Comparison of ENCODE assay signal across 7 cellular contexts in the genomic region with DNA sequence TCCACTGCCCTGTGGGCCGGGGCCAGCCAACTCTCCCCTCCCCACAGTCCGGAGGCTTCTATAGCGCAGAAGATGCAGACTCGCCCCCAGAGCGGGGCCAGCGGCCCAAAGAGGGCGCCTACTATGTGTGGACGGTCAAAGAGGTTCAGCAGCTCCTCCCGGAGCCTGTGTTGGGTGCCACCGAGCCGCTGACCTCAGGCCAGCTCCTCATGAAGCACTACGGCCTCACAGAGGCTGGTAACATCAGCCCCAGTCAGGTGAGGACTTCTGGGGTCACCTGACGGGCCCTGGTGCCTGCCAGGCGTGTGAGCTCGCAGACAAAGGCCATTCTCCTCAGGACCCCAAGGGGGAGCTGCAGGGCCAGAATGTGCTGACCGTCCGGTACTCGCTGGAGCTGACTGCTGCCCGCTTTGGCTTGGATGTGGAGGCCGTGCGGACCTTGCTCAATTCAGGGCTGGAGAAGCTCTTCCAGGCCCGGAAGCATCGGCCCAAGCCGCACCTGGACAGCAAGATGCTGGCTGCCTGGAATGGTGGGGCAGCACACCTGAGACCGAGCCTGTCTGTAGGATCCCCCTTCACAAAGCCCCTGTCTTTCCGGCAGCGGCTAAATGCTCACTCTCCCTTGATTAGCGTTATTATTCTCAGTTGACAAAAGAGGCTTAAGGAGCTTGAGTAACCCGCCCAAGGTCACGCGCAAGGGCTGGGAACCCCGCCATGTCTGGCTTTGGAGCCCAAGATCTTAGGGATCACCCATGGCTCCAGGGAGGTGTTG.
DNase-seq lines count a peak whose midpoint lies in the region; TF ChIP-seq lines count a peak whose summit lies in the region.

No MANE protein-coding gene starts in this region.

- TF ChIP-seq CTCF in GM10248 (IDR thresholded peaks at IDR 0.05; ENCODE audit: control extremely low read depth, extremely low read depth, low read depth, missing control alignments) = peak; percentile 35

- DNase-seq in GM10248 (ENCODE audit: extremely low spot score) = no peak
- peak; percentile 67 to 73 for DNase-seq in NCI-H2081 (lab: John Stamatoyannopoulos, UW)
- DNase-seq in amniotic epithelial cell (ENCODE audit: low read depth) = peak; percentile 86
- DNase-seq in hepatic stellate cell (ENCODE audit: low spot score) = peak; percentile 84
- DNase-seq in skeletal muscle cell (ENCODE audit: low read depth) = peak; percentile 57
- no peak for DNase-seq in activated CD4-positive, alpha-beta T cell treated with anti-CD3 and anti-CD28 coated beads for 1 hour
- DNase-seq in stimulated activated CD4-positive, alpha-beta T cell treated with anti-CD3 and anti-CD28 coated beads, Interleukin-2, amount 100 ng/mL, for 48 hours = no peak

- no peak overlapping the region for H3K4me3 ChIP-seq in skeletal muscle cell (ENCODE audit: low read depth, low read length)

- POLR2A ChIA-PET in GM10248 (lab: Yijun Ruan, JAX) = interaction anchor here (0.5 kb wide), 1 partner anchor 161 kb away, joined by 7 read pairs; no protein-coding TSS in a partner anchor

- CTCF ChIA-PET in GM10248 (lab: Yijun Ruan, JAX) = interaction anchor here (0.6 to 4.3 kb wide), 15 partner anchors 9 to 291 kb away, joined by 3 to 27 read pairs (median 3); partner anchors contain the start of genes CACNA1G and LRRC59

Comparison
In these comparisons a context has a peak if more than half of its experiments do, and no peak if none do; other contexts are left out.
1. DNase-seq: peak in NCI-H2081 (2 of 2), amniotic epithelial cell (single experiment), hepatic stellate cell (single experiment) and skeletal muscle cell (single experiment); none in GM10248 (single experiment), activated CD4-positive, alpha-beta T cell treated with anti-CD3 and anti-CD28 coated beads for 1 hour (single experiment) and stimulated activated CD4-positive, alpha-beta T cell treated with anti-CD3 and anti-CD28 coated beads, Interleukin-2, amount 100 ng/mL, for 48 hours (0 of 2).